ENCODE assay signal across 1 cellular context in the genomic region with DNA sequence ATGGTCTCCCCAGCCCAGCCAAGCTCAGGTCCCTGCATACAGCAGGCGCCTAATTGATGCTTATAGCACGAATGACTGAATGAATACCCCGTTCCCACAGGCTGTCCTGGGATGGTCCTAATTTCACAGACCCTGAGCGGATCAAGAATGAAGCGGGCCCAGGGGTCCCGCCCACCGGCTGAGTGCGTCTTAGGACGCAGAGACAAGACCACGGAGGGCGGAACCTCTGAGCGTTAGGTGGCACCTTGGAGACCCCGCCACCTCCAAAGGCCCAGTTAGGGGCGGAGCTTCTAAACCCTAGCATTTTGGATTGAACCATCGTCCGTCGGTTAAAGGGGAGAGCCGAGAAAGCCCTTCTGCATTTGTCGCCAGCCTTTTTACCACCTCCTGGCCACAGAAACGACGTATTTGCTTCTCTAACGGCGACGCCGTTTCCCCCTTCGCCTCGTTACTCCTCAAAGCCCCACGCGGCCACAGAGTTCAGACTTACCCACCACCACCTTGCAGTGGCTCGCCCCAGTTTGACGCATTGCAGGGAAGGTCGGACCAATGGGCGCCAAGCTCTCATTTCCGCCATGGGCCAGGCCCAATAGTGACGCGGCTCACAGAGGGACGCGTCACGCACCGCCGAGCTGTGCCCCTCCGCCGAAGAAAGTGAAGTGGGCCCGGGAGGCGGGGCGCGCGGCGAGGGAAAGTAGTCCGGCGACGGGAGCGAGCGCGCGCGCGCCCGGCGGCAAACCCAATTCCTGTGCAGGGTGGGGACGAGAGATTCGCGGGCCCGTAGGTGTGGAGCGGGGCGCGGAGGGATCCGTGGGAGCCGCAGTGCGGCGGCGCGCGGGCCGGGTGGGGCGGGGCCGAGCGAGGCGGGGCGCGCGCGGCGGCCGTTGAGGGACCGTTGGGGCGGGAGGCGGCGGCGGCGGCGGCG.
A peak's percentile ranks its signal among the peaks of the same experiment; 100 is the strongest.
TF ChIP-seq lines count a peak whose summit lies in the region.

No MANE protein-coding gene starts in this region.

TF ChIP-seq in K562, 482 proteins besides CTCF, POLR2A, EP300 and RAD21 (continued from another document and continues in another):
- TF ChIP-seq, protein P1, sequence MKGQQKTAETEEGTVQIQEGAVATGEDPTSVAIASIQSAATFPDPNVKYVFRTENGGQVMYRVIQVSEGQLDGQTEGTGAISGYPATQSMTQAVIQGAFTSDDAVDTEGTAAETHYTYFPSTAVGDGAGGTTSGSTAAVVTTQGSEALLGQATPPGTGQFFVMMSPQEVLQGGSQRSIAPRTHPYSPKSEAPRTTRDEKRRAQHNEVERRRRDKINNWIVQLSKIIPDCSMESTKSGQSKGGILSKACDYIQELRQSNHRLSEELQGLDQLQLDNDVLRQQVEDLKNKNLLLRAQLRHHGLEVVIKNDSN (CRISPR knock-in tag; IDR thresholded peaks at IDR 0.05): no peak
- TF ChIP-seq ESRRB (CRISPR knock-in tag; IDR thresholded peaks at IDR 0.05; ENCODE audit: borderline replicate concordance) (no peak), RHOXF2B (CRISPR knock-in tag; conservative IDR thresholded peaks at IDR 0.05) (no peak), CREBBP (IDR thresholded peaks at IDR 0.05; ENCODE audit: low read depth, low read length) (no peak), DNMT1 (IDR thresholded peaks at IDR 0.05) (no peak), FOXJ2 (tag; IDR thresholded peaks at IDR 0.05) (peak; percentile 95), ZNF695 (CRISPR knock-in tag; IDR thresholded peaks at IDR 0.05) (no peak), KDM1A (IDR thresholded peaks at IDR 0.05) (peak; percentile 59 to 91; a peak in 3 of 4 replicates), ZNF57 (CRISPR knock-in tag; IDR thresholded peaks at IDR 0.05) (no peak), ARID1B (IDR thresholded peaks at IDR 0.05) (no peak; the same call in none of the 2 replicates), MBD2 (IDR thresholded peaks at IDR 0.05; ENCODE audit: borderline replicate concordance, low read depth) (peak; percentile 99), ETV1 (tag; conservative IDR thresholded peaks at IDR 0.05; ENCODE audit: low read depth) (no peak), ZFX (CRISPR knock-in tag; IDR thresholded peaks at IDR 0.05) (peak; percentile 78), ZFP30 (CRISPR knock-in tag; IDR thresholded peaks at IDR 0.05; ENCODE audit: borderline replicate concordance) (no peak), KDM4B (IDR thresholded peaks at IDR 0.05; ENCODE audit: borderline replicate concordance in 2 of 2, low read depth in 1 of 2) (peak in 1 of 2 experiments; percentile 43; a peak in 1 of 4 replicates), SETDB1 (IDR thresholded peaks at IDR 0.05; ENCODE audit: low read length) (no peak), BACH1 (tag; IDR thresholded peaks at IDR 0.05) (peak; percentile 85; the same call in 1 of the 2 replicates), MYC (IDR thresholded peaks at IDR 0.05; ENCODE audit: low read depth, low read length) (peak; percentile 69; the same call in 1 of the 2 replicates), MYC (CRISPR knock-in tag; IDR thresholded peaks at IDR 0.05; ENCODE audit: borderline replicate concordance, low read depth) (peak; percentile 90; the same call in 1 of the 2 replicates), ZNF696 (CRISPR knock-in tag; conservative IDR thresholded peaks at IDR 0.05) (no peak), PHB2 (IDR thresholded peaks at IDR 0.05; ENCODE audit: low read depth) (no peak), BMI1 (IDR thresholded peaks at IDR 0.05; ENCODE audit: low read length) (no peak), ZHX1 (conservative IDR thresholded peaks at IDR 0.05; ENCODE audit: low read length) (peak; percentile 10; the same call in 1 of the 2 replicates), NFXL1 (CRISPR knock-in tag; IDR thresholded peaks at IDR 0.05) (no peak), JUNB (CRISPR knock-in tag; conservative IDR thresholded peaks at IDR 0.05) (no peak), CEBPZ (IDR thresholded peaks at IDR 0.05; ENCODE audit: borderline replicate concordance, low read depth, low read length) (no peak), YY1 (IDR thresholded peaks at IDR 0.05; ENCODE audit: borderline replicate concordance in 1 of 3, control insufficient read depth in 1 of 3, extremely low read depth in 1 of 3, insufficient read depth in 3 of 3, insufficient read length in 1 of 3, insufficient replicate concordance in 2 of 3, low read depth in 1 of 3, low read length in 2 of 3) (peak in 1 of 3 experiments; percentile 49), KAT2B (IDR thresholded peaks at IDR 0.05; ENCODE audit: low read depth, low read length) (no peak), SAFB (IDR thresholded peaks at IDR 0.05; ENCODE audit: borderline replicate concordance, low read depth, low read length) (peak; percentile 69; the same call in 1 of the 2 replicates), MECOM (CRISPR knock-in tag; IDR thresholded peaks at IDR 0.05) (peak; percentile 79), ZNF583 (CRISPR knock-in tag; IDR thresholded peaks at IDR 0.05) (peak; percentile 90), ZNF77 (CRISPR knock-in tag; IDR thresholded peaks at IDR 0.05) (no peak), ARID3A (IDR thresholded peaks at IDR 0.05; ENCODE audit: borderline replicate concordance, low read depth, low read length) (no peak), PCBP1 (IDR thresholded peaks at IDR 0.05; ENCODE audit: low read depth, low read length, poor library complexity, severe bottlenecking) (peak; percentile 100), TEAD4 (IDR thresholded peaks at IDR 0.05; ENCODE audit: low read length) (peak; percentile 56), TEAD4 (CRISPR knock-in tag; IDR thresholded peaks at IDR 0.05; ENCODE audit: borderline replicate concordance) (no peak), ATF2 (CRISPR knock-in tag; IDR thresholded peaks at IDR 0.05) (no peak), TCF3 (CRISPR knock-in tag; IDR thresholded peaks at IDR 0.05) (0 out of 2 replicates have a peak, but pooled peaks have one; percentile 9), HDAC3 (IDR thresholded peaks at IDR 0.05; ENCODE audit: borderline replicate concordance, partially characterized antibody) (no peak), ETV6 (IDR thresholded peaks at IDR 0.05; ENCODE audit: borderline replicate concordance in 1 of 2, low read depth in 2 of 2, low read length in 1 of 2) (no peak), ETV6 (CRISPR knock-in tag; IDR thresholded peaks at IDR 0.05; ENCODE audit: borderline replicate concordance) (no peak), ZNF436 (CRISPR knock-in tag; IDR thresholded peaks at IDR 0.05) (no peak), JUND (IDR thresholded peaks at IDR 0.05; ENCODE audit: borderline replicate concordance, low read depth, low read length) (peak; percentile 98), JUND (tag; IDR thresholded peaks at IDR 0.05; ENCODE audit: borderline replicate concordance, low read depth, low read length) (peak; percentile 40; the same call in 1 of the 3 replicates), RBM22 (IDR thresholded peaks at IDR 0.05; ENCODE audit: low read depth, low read length, poor library complexity, severe bottlenecking) (peak; percentile 84), MTF1 (CRISPR knock-in tag; IDR thresholded peaks at IDR 0.05; ENCODE audit: borderline replicate concordance) (0 out of 2 replicates have a peak, but pooled peaks have one; percentile 36), ZNF586 (CRISPR knock-in tag; conservative IDR thresholded peaks at IDR 0.05) (no peak), ATF4 (CRISPR knock-in tag; IDR thresholded peaks at IDR 0.05) (no peak), HINFP (tag; conservative IDR thresholded peaks at IDR 0.05; ENCODE audit: low read depth) (no peak), ZNF121 (CRISPR knock-in tag; conservative IDR thresholded peaks at IDR 0.05) (no peak), SIRT6 (IDR thresholded peaks at IDR 0.05; ENCODE audit: low read depth, low read length) (no peak)
- TF ChIP-seq, protein P2, sequence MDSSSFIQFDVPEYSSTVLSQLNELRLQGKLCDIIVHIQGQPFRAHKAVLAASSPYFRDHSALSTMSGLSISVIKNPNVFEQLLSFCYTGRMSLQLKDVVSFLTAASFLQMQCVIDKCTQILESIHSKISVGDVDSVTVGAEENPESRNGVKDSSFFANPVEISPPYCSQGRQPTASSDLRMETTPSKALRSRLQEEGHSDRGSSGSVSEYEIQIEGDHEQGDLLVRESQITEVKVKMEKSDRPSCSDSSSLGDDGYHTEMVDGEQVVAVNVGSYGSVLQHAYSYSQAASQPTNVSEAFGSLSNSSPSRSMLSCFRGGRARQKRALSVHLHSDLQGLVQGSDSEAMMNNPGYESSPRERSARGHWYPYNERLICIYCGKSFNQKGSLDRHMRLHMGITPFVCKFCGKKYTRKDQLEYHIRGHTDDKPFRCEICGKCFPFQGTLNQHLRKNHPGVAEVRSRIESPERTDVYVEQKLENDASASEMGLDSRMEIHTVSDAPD (CRISPR knock-in tag; IDR thresholded peaks at IDR 0.05): no peak
